9 cellular contexts compared by ENCODE assay signal in genomic region chr9:29245351-29245750, GRCh38. TPM values are rescaled to one million over a fixed set of nuclear protein-coding genes. Genes with fewer than 3 reads are reported as not detected.
"Had no signal": no experiment of that assay in that cellular context is flagged by ENCODE, and none has a peak within 500 bp of the region (broad histone marks: within the 10 kb centered on the region; RNA-seq: fewer than 3 reads in every experiment).

No MANE protein-coding gene starts in this region.

- H3K27ac ChIP-seq: GM23248 had no signal

- H3K4me3 Mint-ChIP-seq: HFFc6 had no signal

- H3K9me3 Mint-ChIP-seq: HFFc6 had no signal

- H3K4me3 ChIP-seq: GM23248, HAP-1, K562 had no signal

- ATAC-seq: HCT116, K562 had no signal

- H3K9me3 ChIP-seq: HAP-1 had no signal

- H3K4me1 ChIP-seq: HAP-1 had no signal

- H3K27ac Mint-ChIP-seq: HFFc6 had no signal

- DNase-seq: GM23248, GOT3, H7, HFFc6, IMR-90 had no signal

- H3K36me3 ChIP-seq: HAP-1 had no signal

RNA-seq across cellular contexts. Expression of gene LINGO2, which starts 31.9 kb away (rescaled TPM):
- total RNA-seq: GM23248, HFFc6, HT-29, IMR-90, K562 had no signal
